Comparison of ENCODE assay signal across 9 cellular contexts in the genomic region with DNA sequence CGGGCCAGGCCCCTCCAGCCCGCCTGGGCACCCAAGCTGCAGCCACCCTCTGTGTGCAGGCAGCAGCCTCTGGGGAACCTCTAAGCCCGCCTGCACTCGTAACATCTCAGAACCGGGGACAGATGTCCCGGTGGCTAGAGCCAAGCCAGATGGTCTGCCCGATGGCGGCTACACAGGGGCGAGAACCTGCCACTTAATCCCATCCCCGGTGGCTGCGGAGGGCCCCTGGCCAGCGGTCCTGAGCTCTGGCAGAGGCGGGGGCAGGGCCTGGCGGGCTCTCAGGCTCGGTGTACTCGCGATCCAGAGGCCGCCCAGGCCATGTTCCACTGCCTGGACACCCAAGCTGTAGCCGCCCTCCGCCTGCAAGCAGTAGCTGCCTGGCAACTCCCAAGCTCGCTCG. TPM values are rescaled to one million over a fixed set of nuclear protein-coding genes. Genes with fewer than 3 reads are reported as not detected.
"Had no signal": no experiment of that assay in that cellular context is flagged by ENCODE, and none has a peak within 500 bp of the region (broad histone marks: within the 10 kb centered on the region; RNA-seq: fewer than 3 reads in every experiment).

No MANE protein-coding gene starts in this region.

RNA-seq across cellular contexts. Expression of a gene that starts 40.9 kb away (rescaled TPM):
- total RNA-seq: activated B cell treated with CpG ODN at 0.5 μM for 24 hours; activated CD4-positive, alpha-beta memory T cell treated with anti-CD3 and anti-CD28 coated beads for 36 hours; activated T-cell treated with anti-CD3 and anti-CD28 coated beads, Interleukin-2, amount 50 U/mL, for 4 hours; activated T-helper 1 cell treated with anti-CD3 and anti-CD28 coated beads, Interleukin-12 subunit alpha, Interleukin-12 subunit beta, Interleukin-2, Interleukin-4 antibody, amounts not matched to agents 30 ng/mL and 10 ng/mL and 1 ng/mL, durations not matched to agents 14 hours and 24 hours and 36 hours; MCF 10A; OCI-LY7; PC-9; SK-MEL-5 had no signal
- polyA plus RNA-seq: IgD-negative memory B cell had no signal
